Comparison of ENCODE assay signal across 1 cellular context in the genomic region with DNA sequence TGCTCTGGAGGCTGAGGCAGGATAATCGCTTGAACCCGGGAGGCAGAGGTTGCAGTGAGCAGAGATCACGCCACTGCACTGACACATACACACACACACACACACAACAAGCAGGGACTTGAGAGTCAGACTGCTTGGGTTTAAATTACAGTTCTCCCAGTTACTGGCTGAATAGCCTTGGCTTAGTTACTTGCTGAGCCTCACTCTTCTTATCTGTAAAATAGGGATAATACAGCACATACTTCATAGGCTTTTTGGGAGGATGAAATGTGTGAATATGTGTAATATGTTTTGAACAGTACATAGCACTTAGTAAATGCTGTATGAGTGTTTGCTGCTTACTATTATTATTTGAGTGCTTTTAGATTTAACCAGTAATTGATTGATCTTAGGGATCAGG.
TF ChIP-seq lines count a peak whose summit lies in the region.

No MANE protein-coding gene starts in this region.

TF ChIP-seq in HEK293, 187 proteins besides CTCF, POLR2A, EP300 and RAD21 (continued from another document):
- TF ChIP-seq ZNF18 (tag by site-specific recombination; IDR thresholded peaks at IDR 0.05): 0 out of 2 replicates have a peak, but pooled peaks have one; percentile 7
